ENCODE assay signal across 27 cellular contexts in the genomic region with DNA sequence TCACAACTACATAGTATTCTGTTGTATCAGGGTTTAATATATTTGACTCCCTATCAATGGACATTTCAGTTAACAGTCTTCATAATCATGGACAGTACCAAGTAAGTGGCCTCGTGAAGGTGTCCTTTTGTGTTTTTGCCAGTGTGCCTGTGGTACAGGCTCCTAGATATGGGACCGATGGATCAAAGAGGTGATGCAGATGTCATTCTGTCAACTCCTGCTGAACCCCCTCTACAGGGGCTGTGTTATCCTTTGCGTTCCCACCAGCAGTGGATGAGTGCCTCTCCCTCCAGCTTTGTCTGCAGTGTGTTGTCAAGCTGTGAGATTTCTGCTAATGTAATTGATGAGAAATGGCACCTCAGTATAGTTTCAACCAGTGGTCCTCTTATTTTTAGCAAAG.
"Had no signal": no experiment of that assay in that cellular context is flagged by ENCODE, and none has a peak within 500 bp of the region (broad histone marks: within the 10 kb centered on the region; RNA-seq: fewer than 3 reads in every experiment).

No MANE protein-coding gene starts in this region.

- FAIRE-seq: endometrium, islet of Langerhans, keratinocyte had no signal

- H3K4me3 ChIP-seq: colonic mucosa, esophagus squamous epithelium, gastrocnemius medialis, heart right ventricle, left lung, lower lobe of right lung, mucosa of descending colon had no signal

- H3K27me3 ChIP-seq: colonic mucosa, gastrocnemius medialis had no signal

- H3K27ac ChIP-seq: colonic mucosa, epithelial cell of prostate, esophagus squamous epithelium, gastrocnemius medialis, heart right ventricle, left lung, lower lobe of right lung had no signal

- H3K36me3 ChIP-seq: colonic mucosa, esophagus squamous epithelium, gastrocnemius medialis, heart right ventricle, left lung, lower lobe of right lung had no signal

- H3K4me1 Mint-ChIP-seq: endodermal cell, mesothelial cell of epicardium had no signal

- DNase-seq: colonic mucosa; cortex of kidney; effector CD8-positive, alpha-beta T cell; effector memory CD8-positive, alpha-beta T cell; endodermal cell; erythroblast; esophagus squamous epithelium; foreskin fibroblast; foreskin melanocyte; gastrocnemius medialis; glutamatergic neuron; head of caudate nucleus; heart right ventricle; hippocampal formation; left cardiac atrium; left lung; left ventricle myocardium superior; lower lobe of right lung; mesenchymal stem cell; mucosa of descending colon; naive B cell had no signal

- H3K9me3 Mint-ChIP-seq: effector memory CD8-positive, alpha-beta T cell had no signal

- H3K36me3 Mint-ChIP-seq: mesothelial cell of epicardium, naive B cell had no signal

- H3K4me1 ChIP-seq: colonic mucosa, gastrocnemius medialis, heart right ventricle, left lung, lower lobe of right lung had no signal

- H3K27ac Mint-ChIP-seq: dendritic cell treated with granulocyte-macrophage colony-stimulating factor and Interleukin-4, amounts not matched to agents 40 ng/mL and 50 ng/mL, for 4 days; effector memory CD8-positive, alpha-beta T cell; endodermal cell; mesothelial cell of epicardium had no signal

- H3K4me3 Mint-ChIP-seq: dendritic cell treated with granulocyte-macrophage colony-stimulating factor and Interleukin-4, amounts not matched to agents 40 ng/mL and 50 ng/mL, for 4 days; effector memory CD8-positive, alpha-beta T cell; endodermal cell; mesothelial cell of epicardium had no signal

- H3K9me3 ChIP-seq: colonic mucosa, gastrocnemius medialis, lower lobe of right lung, mucosa of descending colon had no signal
